ENCODE assay signal across 24 cellular contexts in the genomic region with DNA sequence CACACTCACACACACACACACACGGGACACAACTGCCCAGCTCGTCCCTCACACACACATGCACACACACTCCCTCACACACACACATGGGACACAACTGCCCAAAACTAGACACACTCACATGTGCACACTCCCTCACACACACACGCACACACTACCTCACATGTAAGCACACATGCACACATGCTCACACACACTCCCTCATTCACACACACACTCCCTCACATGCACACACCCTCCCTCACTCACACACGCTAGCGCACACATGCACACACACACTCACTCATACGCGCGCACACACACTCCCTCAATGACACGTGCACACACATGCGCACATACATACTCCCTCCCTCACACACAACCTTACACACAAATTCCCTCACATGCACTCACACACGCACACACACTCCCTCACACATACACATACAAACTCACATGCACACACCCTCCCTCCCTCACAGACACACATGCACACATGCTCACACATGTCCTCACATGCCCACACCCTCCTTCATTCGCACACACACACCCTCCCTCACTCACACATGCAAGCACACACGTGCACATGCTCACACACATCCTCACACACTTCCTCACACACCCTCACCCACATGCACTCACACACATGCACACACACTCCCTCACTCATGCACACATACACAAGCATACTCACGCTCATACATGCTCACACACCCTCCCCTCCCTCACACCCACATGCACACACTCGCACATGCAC. TPM values are rescaled to one million over a fixed set of nuclear protein-coding genes. Genes with fewer than 3 reads are reported as not detected.
DNase-seq lines count a peak whose midpoint lies in the region; ATAC-seq and TF ChIP-seq lines count a peak whose summit lies in the region.
"Had no signal": no experiment of that assay in that cellular context is flagged by ENCODE, and none has a peak within 500 bp of the region (broad histone marks: within the 10 kb centered on the region; RNA-seq: fewer than 3 reads in every experiment).

No MANE protein-coding gene starts in this region.

- WGBS in H9 (ENCODE audit: extremely low coverage, insufficient read length, low lambda C conversion rate), result 93% methylated on average over 6 of the region's 15 CpGs

- no peak overlapping the region for H4K91ac ChIP-seq in H9 (ENCODE audit: insufficient read length, low read depth, low read length)

- peaks cover 26% of the 10 kb centered on the region for H3K4me1 Mint-ChIP-seq in CD4-positive, alpha-beta T cell (ENCODE audit: low read depth)
- peaks cover 3% of the 10 kb centered on the region in 2 experiments; a peak in 2 of 4 replicates for H3K4me1 Mint-ChIP-seq in H9
- H3K4me1 Mint-ChIP-seq in nephron progenitor cell, result peaks cover 22% of the 10 kb centered on the region
- H3K4me1 Mint-ChIP-seq: activated B cell treated with CpG ODN at 0.5 μM for 24 hours had no signal

- H2BK120ac ChIP-seq in H9 (ENCODE audit: low read depth, low read length, poor library complexity, severe bottlenecking), result no peak overlapping the region

- no peak overlapping the region for H3K27ac Mint-ChIP-seq in CD4-positive, alpha-beta T cell
- H3K27ac Mint-ChIP-seq in H9 (no peak overlapping the region), nephron progenitor cell (no peak overlapping the region)
- H3K27ac Mint-ChIP-seq: activated B cell treated with CpG ODN at 0.5 μM for 24 hours; activated T-cell treated with anti-CD3 and anti-CD28 coated beads, Interleukin-2, amount 50 U/mL, for 24 hours; dendritic cell treated with granulocyte-macrophage colony-stimulating factor and Interleukin-4, amounts not matched to agents 40 ng/mL and 50 ng/mL, for 4 days; progenitor cell of endocrine pancreas; T-cell had no signal

- CTCF ChIA-PET in CD4-positive, alpha-beta T cell (lab: Charles Lee), result interaction anchor here (1.3 to 1.6 kb wide), 2 partner anchors 31 to 32 kb away, joined by 4 to 7 read pairs; no protein-coding TSS in a partner anchor

- H2AK5ac ChIP-seq in H9 (ENCODE audit: insufficient read length, low read length), result no peak overlapping the region

- no peak overlapping the region for H3K4me2 ChIP-seq in H9 (ENCODE audit: insufficient read depth, insufficient read length, low read length)

- H3K4me3 ChIP-seq in effector memory CD4-positive, alpha-beta T cell (ENCODE audit: insufficient read depth, low read depth, low read length, poor library complexity, severe bottlenecking), result peak overlapping the region; percentile 10
- H3K4me3 ChIP-seq: esophagus muscularis mucosa, left ventricle myocardium inferior, tibial artery had no signal

- H3K79me1 ChIP-seq in H9 (ENCODE audit: insufficient read depth, low read depth, low read length, poor library complexity, severe bottlenecking), result no peaks in the 10 kb centered on the region

- peak overlapping the region; percentile 6 for H2BK5ac ChIP-seq in H9 (ENCODE audit: insufficient read length, low read length)

- TF ChIP-seq CTCF in CD4-positive, alpha-beta T cell (IDR thresholded peaks at IDR 0.05), result no peak
- TF ChIP-seq CTCF in H9 (conservative IDR thresholded peaks at IDR 0.05) (no peak), nephron progenitor cell (IDR thresholded peaks at IDR 0.05) (no peak)

- no peak overlapping the region for H3K56ac ChIP-seq in H9 (ENCODE audit: insufficient read length, low read depth, low read length)

- no peak overlapping the region for H2BK15ac ChIP-seq in H9 (ENCODE audit: low read depth, low read length)

- H4K5ac ChIP-seq in H9 (ENCODE audit: insufficient read length, low read depth, low read length), result peak overlapping the region; percentile 3

- no peaks in the 10 kb centered on the region for H3K23me2 ChIP-seq in H9 (ENCODE audit: insufficient read length, low read depth, low read length, poor library complexity, severe bottlenecking)

- no peak overlapping the region for H3K4ac ChIP-seq in H9 (ENCODE audit: low read depth, low read length)

- H3T11ph ChIP-seq in H9 (ENCODE audit: low read length), result no peak overlapping the region

- H2AFZ ChIP-seq in H9 (ENCODE audit: low read length), result no peak overlapping the region

- no peaks in the 10 kb centered on the region for H3K36me3 ChIP-seq in effector memory CD4-positive, alpha-beta T cell (ENCODE audit: control insufficient read depth, insufficient read depth, low read length)
- H3K36me3 ChIP-seq: esophagus muscularis mucosa, left ventricle myocardium inferior, tibial artery had no signal

- no peak overlapping the region for H3K4me3 Mint-ChIP-seq in CD4-positive, alpha-beta T cell
- H3K4me3 Mint-ChIP-seq in H9 (no peak overlapping the region), nephron progenitor cell (no peak overlapping the region)
- H3K4me3 Mint-ChIP-seq: activated B cell treated with CpG ODN at 0.5 μM for 24 hours; activated T-cell treated with anti-CD3 and anti-CD28 coated beads, Interleukin-2, amount 50 U/mL, for 24 hours; dendritic cell treated with granulocyte-macrophage colony-stimulating factor and Interleukin-4, amounts not matched to agents 40 ng/mL and 50 ng/mL, for 4 days; T-cell had no signal

- H2BK20ac ChIP-seq in H9 (ENCODE audit: low read depth, low read length, poor library complexity, severe bottlenecking), result no peak overlapping the region

- no peaks in the 10 kb centered on the region for H4K20me1 ChIP-seq in H9 (ENCODE audit: control insufficient read depth, insufficient read depth, insufficient read length)

- H3K18ac ChIP-seq in H9 (ENCODE audit: insufficient read length, low read depth, low read length), result peak overlapping the region; percentile 11

- H3K23ac ChIP-seq in H9 (ENCODE audit: insufficient read length, low read depth, low read length), result no peak overlapping the region

- H2BK12ac ChIP-seq in H9 (ENCODE audit: insufficient read length, low read depth, low read length), result no peak overlapping the region

- no peak overlapping the region for H3K14ac ChIP-seq in H9 (ENCODE audit: insufficient read depth, low read length)

- H3K4me1 ChIP-seq in H9 (ENCODE audit: insufficient read depth, low read length), result no peaks in the 10 kb centered on the region; the same call in 1 of the 2 replicates
- H3K4me1 ChIP-seq in effector memory CD4-positive, alpha-beta T cell (ENCODE audit: control insufficient read depth, insufficient read depth, low read length, poor library complexity, severe bottlenecking), result peaks cover 65% of the 10 kb centered on the region
- H3K4me1 ChIP-seq: left ventricle myocardium inferior had no signal

- no peaks in the 10 kb centered on the region for H3K79me2 ChIP-seq in H9 (ENCODE audit: insufficient read depth, low read length)

- no peaks in the 10 kb centered on the region for H3K36me3 Mint-ChIP-seq in CD4-positive, alpha-beta T cell (ENCODE audit: low read depth)
- peaks cover 0 to 6% (median 0%) of the 10 kb centered on the region in 3 experiments; a peak in 3 of 7 replicates for H3K36me3 Mint-ChIP-seq in H9 (ENCODE audit: insufficient read depth in 1 of 3, low read depth in 3 of 3)
- H3K36me3 Mint-ChIP-seq in nephron progenitor cell (ENCODE audit: low read depth), result no peaks in the 10 kb centered on the region
- H3K36me3 Mint-ChIP-seq: T-cell had no signal

- POLR2A ChIA-PET in CD4-positive, alpha-beta T cell (lab: Charles Lee), result interaction anchor here (0.7 to 5.4 kb wide), 23 partner anchors 10 to 85 kb away, joined by 3 to 138 read pairs (median 8); partner anchors contain the start of genes CFAP97D2 and RASA3

- H3K27me3 Mint-ChIP-seq in CD4-positive, alpha-beta T cell, result no peaks in the 10 kb centered on the region
- H3K27me3 Mint-ChIP-seq in H9 (ENCODE audit: low read depth) (no peaks in the 10 kb centered on the region), nephron progenitor cell (ENCODE audit: low read depth, poor library complexity) (peaks cover 7% of the 10 kb centered on the region)
- H3K27me3 Mint-ChIP-seq: activated B cell treated with CpG ODN at 0.5 μM for 24 hours; activated T-cell treated with anti-CD3 and anti-CD28 coated beads, Interleukin-2, amount 50 U/mL, for 24 hours; T-cell had no signal

- H4K8ac ChIP-seq in H9 (replicated peaks; ENCODE audit: insufficient read length, low read depth, low read length), result peak overlapping the region; percentile 7

- peak in 1 of 10 experiments; percentile 5 for DNase-seq in CD4-positive, alpha-beta T cell
- DNase-seq in H9 (no peak), posterior vena cava (ENCODE audit: low spot score) (peak; percentile 29), nephron progenitor cell (no peak), ecto neural progenitor cell (ENCODE audit: low spot score) (no peak)
- no peak for DNase-seq in effector memory CD4-positive, alpha-beta T cell
- DNase-seq: activated B cell treated with CpG ODN at 0.5 μM for 24 hours; activated T-cell treated with anti-CD3 and anti-CD28 coated beads, Interleukin-2, amount 50 U/mL, for 24 hours; C1 segment of cervical spinal cord; foreskin fibroblast; left ventricle myocardium inferior; NCI-H1048; NCI-H1694; NCI-H82; stimulated activated CD4-positive, alpha-beta T cell treated with anti-CD3 and anti-CD28 coated beads, Interleukin-4, amount 100 ng/mL, for 24 hours had no signal

- H3K27me3 ChIP-seq in CD4-positive, alpha-beta T cell (ENCODE audit: control insufficient read depth, insufficient read depth, low read length), result no peaks in the 10 kb centered on the region
- H3K27me3 ChIP-seq in H9 (ENCODE audit: insufficient read depth, low read length), result no peaks in the 10 kb centered on the region
- H3K27me3 ChIP-seq in effector memory CD4-positive, alpha-beta T cell (replicated peaks; ENCODE audit: control insufficient read depth, insufficient read depth, low read length, poor library complexity, severe bottlenecking), result no peaks in the 10 kb centered on the region
- H3K27me3 ChIP-seq: esophagus muscularis mucosa, tibial artery had no signal

- no peak for ATAC-seq in CD4-positive, alpha-beta T cell (ENCODE audit: poor library complexity)
- ATAC-seq in GM21825 (IDR thresholded peaks at IDR 0.05; ENCODE audit: unreplicated experiment), result no peak

- intact Hi-C loops in CD4-positive, alpha-beta T cell (cut with DNase I, micrococcal nuclease), result no loop called here
- intact Hi-C loops in posterior vena cava (cut with DNase I), result no loop called here

- no peaks in the 10 kb centered on the region for H3K9me3 ChIP-seq in CD4-positive, alpha-beta T cell (ENCODE audit: control insufficient read depth, low read length)
- no peaks in the 10 kb centered on the region for H3K9me3 ChIP-seq in H9 (ENCODE audit: control insufficient read depth, low read depth, low read length)
- H3K9me3 ChIP-seq in effector memory CD4-positive, alpha-beta T cell (ENCODE audit: control insufficient read depth, low read length), result no peaks in the 10 kb centered on the region
- H3K9me3 ChIP-seq: esophagus muscularis mucosa, left ventricle myocardium inferior, tibial artery had no signal

- no peak overlapping the region for H3K9ac ChIP-seq in H9 (ENCODE audit: extremely low read depth, insufficient read length, low read length)

- H3K27ac ChIP-seq in CD4-positive, alpha-beta T cell (ENCODE audit: low read depth, low read length), result peak overlapping the region; percentile 82
- no peak overlapping the region for H3K27ac ChIP-seq in H9 (ENCODE audit: insufficient read length, low read depth, low read length)
- H3K27ac ChIP-seq in effector memory CD4-positive, alpha-beta T cell (ENCODE audit: insufficient read depth, low read length, poor library complexity, severe bottlenecking), result peak overlapping the region; percentile 76
- H3K27ac ChIP-seq: esophagus muscularis mucosa, left ventricle myocardium inferior, tibial artery had no signal

- no peaks in the 10 kb centered on the region for H3K9me3 Mint-ChIP-seq in CD4-positive, alpha-beta T cell
- H3K9me3 Mint-ChIP-seq in H9, result peaks cover 4% of the 10 kb centered on the region in 2 experiments; a peak in 3 of 5 replicates
- H3K9me3 Mint-ChIP-seq in nephron progenitor cell, result no peaks in the 10 kb centered on the region
- H3K9me3 Mint-ChIP-seq: activated B cell treated with CpG ODN at 0.5 μM for 24 hours; dendritic cell treated with granulocyte-macrophage colony-stimulating factor and Interleukin-4, amounts not matched to agents 40 ng/mL and 50 ng/mL, for 4 days; T-cell had no signal

RNA-seq across cellular contexts. Expression of gene RASA3, which starts 9.0 kb away (rescaled TPM):
- 100 to 1,000 TPM; 181 to 184 TPM for total RNA-seq in CD4-positive, alpha-beta T cell
- total RNA-seq in H9 (2021), result 11.7 and 12.3 TPM in 2 replicates
- total RNA-seq in posterior vena cava, result 10 to 100 TPM; 28.8 to 30.1 TPM

RNA-seq across cellular contexts. Expression of gene CFAP97D2, which starts 37.6 kb away (rescaled TPM):
- total RNA-seq in CD4-positive, alpha-beta T cell, result under 1 TPM; 0.47 to 0.52 TPM
- total RNA-seq in H9 (2021) (not detected in 2 replicates), posterior vena cava (not detected)
- total RNA-seq: activated B cell treated with CpG ODN at 0.5 μM for 24 hours, esophagus muscularis mucosa, left ventricle myocardium inferior, progenitor cell of endocrine pancreas, RPMI7951, sciatic nerve, SK-MEL-5 had no signal

Comparison
In these comparisons a context has a peak if more than half of its experiments do, and no peak if none do; other contexts are left out.
1. RNA of gene RASA3, which starts 9.0 kb away (total RNA-seq): 181 to 184 TPM in CD4-positive, alpha-beta T cell; 28.8 to 30.1 TPM in posterior vena cava and 11.7 to 12.3 TPM in H9; every median in the first group is over 4 times any median in the second.